ENCODE assay signal across 8 cellular contexts in genomic region chr6:149750136-149750609, GRCh38. TPM values are rescaled to one million over a fixed set of nuclear protein-coding genes. Genes with fewer than 3 reads are reported as not detected.
A peak's percentile ranks its signal among the peaks of the same experiment; 100 is the strongest.
DNase-seq lines count a peak whose midpoint lies in the region; ATAC-seq and TF ChIP-seq lines count a peak whose summit lies in the region.

No MANE protein-coding gene starts in this region.

- peak overlapping the region; percentile 43 to 95 (median 89) for H3K27ac ChIP-seq in adrenal gland

- DNase-seq in GM06990 (ENCODE audit: extremely low read depth, insufficient read length) (no peak), HAP-1 (ENCODE audit: low spot score in 2 of 2) (peak; percentile 86 to 90), MG63 (peak; percentile 64), SW 1271 (lab: John Stamatoyannopoulos, UW) (peak; percentile 61 to 69), adrenal gland (peak; percentile 35 to 69 (median 56)), hepatic stellate cell (ENCODE audit: low spot score) (peak; percentile 65), sciatic nerve (ENCODE audit: low spot score) (peak; percentile 67), pons (ENCODE audit: low spot score) (no peak)

- in situ Hi-C loops in HAP-1 (cut with MboI; ENCODE audit: low sequenced_read_pairs), result no loop called here

- no peaks in the 10 kb centered on the region for H3K27me3 ChIP-seq in GM06990 (replicated peaks; ENCODE audit: control insufficient read depth, insufficient read depth, low read length)
- no peaks in the 10 kb centered on the region for H3K27me3 ChIP-seq in HAP-1 (ENCODE audit: low read depth)
- no peaks in the 10 kb centered on the region for H3K27me3 ChIP-seq in MG63
- H3K27me3 ChIP-seq in adrenal gland, result no peaks in the 10 kb centered on the region

- intact Hi-C loops in adrenal gland (cut with DNase I), result no loop called here
- intact Hi-C loops in sciatic nerve (cut with DNase I), result no loop called here

- peaks cover 17% of the 10 kb centered on the region for H3K4me1 ChIP-seq in HAP-1
- H3K4me1 ChIP-seq in adrenal gland (replicated peaks in 1 of 2), result peaks cover 15 to 32% of the 10 kb centered on the region in 2 donors

- 0 to 1% (median 0%) methylated on average over 17 to 25 of the region's 25 CpGs for WGBS in adrenal gland, 4 donors

- TF ChIP-seq CTCF in GM06990 (IDR thresholded peaks at IDR 0.05; ENCODE audit: insufficient read depth, low read length, poor library complexity, severe bottlenecking) (no peak), adrenal gland (IDR thresholded peaks at IDR 0.05) (no peak)

- H3K4me3 ChIP-seq in GM06990 (replicated peaks; ENCODE audit: low read depth, low read length), result peak overlapping the region; percentile 100
- peak overlapping the region; percentile 95 for H3K4me3 ChIP-seq in HAP-1
- peak overlapping the region; percentile 92 for H3K4me3 ChIP-seq in MG63
- peak overlapping the region; percentile 58 to 90 (median 86) for H3K4me3 ChIP-seq in adrenal gland

- no peak for TF ChIP-seq POLR2A in adrenal gland (IDR thresholded peaks at IDR 0.05)

- peak; percentile 20 for ATAC-seq in sciatic nerve

- H3K9me3 ChIP-seq in HAP-1, result no peaks in the 10 kb centered on the region
- H3K9me3 ChIP-seq in MG63, result no peaks in the 10 kb centered on the region
- H3K9me3 ChIP-seq in adrenal gland (replicated peaks in 1 of 3), result no peaks in the 10 kb centered on the region

- H3K36me3 ChIP-seq in GM06990 (ENCODE audit: control insufficient read depth, insufficient read depth, low read length) (no peaks in the 10 kb centered on the region), HAP-1 (replicated peaks) (peaks cover 7% of the 10 kb centered on the region), MG63 (peaks cover 18% of the 10 kb centered on the region), adrenal gland (replicated peaks in 1 of 2) (no peaks in the 10 kb centered on the region)

RNA-seq across cellular contexts. Expression of gene PCMT1, which starts 0.6 kb away (rescaled TPM):
- total RNA-seq in MG63 (2014; rRNA removed; shearing (Covaris generic); ENCODE audit: low replicate concordance), result 229 and 267 TPM in 2 replicates
- total RNA-seq in adrenal gland (100 to 1,000 TPM in 1 of 8 donors, 10 to 100 TPM in 7; 55.7 to 103 (median 63.1) TPM), sciatic nerve (97.7 TPM)
- polyA plus RNA-seq in adrenal gland, result 100 to 1,000 TPM in 1 of 3 donors, 10 to 100 TPM in 2; 15.9 to 113 (median 18.3) TPM

RNA-seq across cellular contexts. Expression of gene NUP43, which starts 3.8 kb away (rescaled TPM):
- total RNA-seq in MG63 (2014; rRNA removed; shearing (Covaris generic); ENCODE audit: low replicate concordance), result 24.5 and 53.9 TPM in 2 replicates
- total RNA-seq in adrenal gland, result 10 to 100 TPM in 6 of 8 donors, 1 to 10 TPM in 2; 9.1 to 36.2 (median 26.2) TPM
- 10 to 100 TPM in 1 of 3 donors, 1 to 10 TPM in 2; 6.2 to 18.6 (median 6.7) TPM for polyA plus RNA-seq in adrenal gland
- 28.4 TPM for total RNA-seq in sciatic nerve

RNA-seq across cellular contexts. Expression of gene LATS1, which starts 32.3 kb away (rescaled TPM):
- total RNA-seq in MG63 (2014; rRNA removed; shearing (Covaris generic); ENCODE audit: low replicate concordance), result 10.3 and 12.9 TPM in 2 replicates
- 10 to 100 TPM; 19.4 to 39.6 (median 28.5) TPM for total RNA-seq in adrenal gland
- polyA plus RNA-seq in adrenal gland, result 10 to 100 TPM in 2 of 3 donors, 1 to 10 TPM in 1; 6.2 to 18.3 (median 11.9) TPM
- total RNA-seq in sciatic nerve, result 41.5 TPM

Comparison
In these comparisons a context has a peak if more than half of its experiments do, and no peak if none do; other contexts are left out.
1. DNase-seq: peak in HAP-1 (2 of 2), MG63 (single experiment), SW 1271 (2 of 2), adrenal gland (7 of 7), hepatic stellate cell (single experiment) and sciatic nerve (single experiment); none in GM06990 (single experiment) and pons (single experiment).
2. Peak in every context shown above with its lines, with median percentiles within 50 percentile points of each other: H3K4me3 ChIP-seq.